In genomic region chr16:68652659-68653058, GRCh38 we compare ENCODE assay signal across 2 cellular contexts.
A peak's percentile ranks its signal among the peaks of the same experiment; 100 is the strongest.
TF ChIP-seq lines count a peak whose summit lies in the region.

No MANE protein-coding gene starts in this region.

TF ChIP-seq in HCT116, 20 proteins besides CTCF, POLR2A, EP300 and RAD21:
- TF ChIP-seq EZH2 (IDR thresholded peaks at IDR 0.05) (no peak), SRF (IDR thresholded peaks at IDR 0.05; ENCODE audit: low read depth) (no peak)
TF ChIP-seq in HCT116: peak in this region for 0.

TF ChIP-seq in H1, 55 proteins besides CTCF, POLR2A, EP300 and RAD21:
- TF ChIP-seq KDM5A (IDR thresholded peaks at IDR 0.05; ENCODE audit: low read length) (no peak), EZH2 (IDR thresholded peaks at IDR 0.05; ENCODE audit: low read depth, low read length, severe bottlenecking) (no peak), CHD1 (IDR thresholded peaks at IDR 0.05; ENCODE audit: low read depth, low read length) (no peak), CEBPB (IDR thresholded peaks at IDR 0.05; ENCODE audit: low read depth, low read length) (peak; percentile 71; the same call in 1 of the 2 replicates), SP2 (IDR thresholded peaks at IDR 0.05; ENCODE audit: low read length) (no peak), NANOG (IDR thresholded peaks at IDR 0.05; ENCODE audit: insufficient read depth, low read depth, low read length, poor library complexity, severe bottlenecking) (no peak), TEAD4 (IDR thresholded peaks at IDR 0.05; ENCODE audit: low read depth, low read length) (no peak), FOSL1 (IDR thresholded peaks at IDR 0.05; ENCODE audit: insufficient read depth, low read depth, low read length) (no peak)
